ENCODE assay signal across 1 cellular context in genomic region chr1:180502361-180503273, GRCh38.
TF ChIP-seq lines count a peak whose summit lies in the region.

TSS of gene ACBD6 (minus strand) at chr1:180502577. CDS start at chr1:180502266, 311 bp downstream.

TF ChIP-seq in GM12878, 131 proteins besides CTCF, POLR2A, EP300 and RAD21 (continued from another document and continues in another):
- TF ChIP-seq MAX (IDR thresholded peaks at IDR 0.05; ENCODE audit: low read depth, low read length) (peak; percentile 93), KAT2A (conservative IDR thresholded peaks at IDR 0.05; ENCODE audit: control insufficient read depth, low read depth, low read length) (no peak), MTA2 (IDR thresholded peaks at IDR 0.05; ENCODE audit: low read depth) (peak; percentile 44; the same call in 1 of the 2 replicates), NFYA (IDR thresholded peaks at IDR 0.05; ENCODE audit: borderline replicate concordance, low read depth, low read length) (no peak), JUNB (IDR thresholded peaks at IDR 0.05) (no peak; the same call in 1 of the 2 replicates), SUZ12 (IDR thresholded peaks at IDR 0.05; ENCODE audit: unreplicated experiment) (no peak), RBBP5 (conservative IDR thresholded peaks at IDR 0.05) (peak; percentile 84; the same call in 1 of the 2 replicates), PBX3 (IDR thresholded peaks at IDR 0.05; ENCODE audit: insufficient replicate concordance, low read depth, low read length) (peak; percentile 33), SMAD5 (IDR thresholded peaks at IDR 0.05; ENCODE audit: low read depth) (peak; percentile 69; the same call in 1 of the 2 replicates), NR2C2 (IDR thresholded peaks at IDR 0.05; ENCODE audit: borderline replicate concordance, control insufficient read depth, insufficient read length, low read depth) (no peak), EGR1 (IDR thresholded peaks at IDR 0.05; ENCODE audit: borderline replicate concordance in 1 of 2, low read depth in 2 of 2, low read length in 2 of 2) (peak; percentile 45 to 80; a peak in 2 of 3 replicates), SMARCA5 (IDR thresholded peaks at IDR 0.05) (peak; percentile 77; the same call in 1 of the 2 replicates), SKIL (IDR thresholded peaks at IDR 0.05; ENCODE audit: low read depth, poor library complexity, severe bottlenecking) (no peak), BCL3 (IDR thresholded peaks at IDR 0.05; ENCODE audit: borderline replicate concordance, insufficient read depth, low read depth, low read length, poor library complexity, severe bottlenecking) (peak; percentile 36), YY1 (IDR thresholded peaks at IDR 0.05; ENCODE audit: low read depth, low read length) (peak; percentile 74), SREBF2 (IDR thresholded peaks at IDR 0.05; ENCODE audit: low read length) (no peak), IRF3 (IDR thresholded peaks at IDR 0.05) (no peak), ZNF622 (IDR thresholded peaks at IDR 0.05) (no peak), FOXK2 (IDR thresholded peaks at IDR 0.05) (no peak), PML (IDR thresholded peaks at IDR 0.05; ENCODE audit: low read length) (peak; percentile 91), HSF1 (IDR thresholded peaks at IDR 0.05; ENCODE audit: low read depth, low read length) (no peak), BCLAF1 (IDR thresholded peaks at IDR 0.05) (peak; percentile 69; the same call in 1 of the 2 replicates), CREM (IDR thresholded peaks at IDR 0.05; ENCODE audit: low read depth) (peak; percentile 37; the same call in 1 of the 2 replicates), ZNF592 (IDR thresholded peaks at IDR 0.05) (no peak; the same call in 1 of the 2 replicates), ESRRA (IDR thresholded peaks at IDR 0.05; ENCODE audit: low read length) (no peak), CBFB (IDR thresholded peaks at IDR 0.05; ENCODE audit: low read depth) (peak; percentile 53), TCF12 (IDR thresholded peaks at IDR 0.05; ENCODE audit: low read depth, low read length) (no peak; the same call in 1 of the 2 replicates), IKZF1 (conservative IDR thresholded peaks at IDR 0.05) (peak; percentile 93), PRDM15 (CRISPR knock-in tag; IDR thresholded peaks at IDR 0.05) (no peak), EED (IDR thresholded peaks at IDR 0.05; ENCODE audit: low read depth) (no peak), GABPA (IDR thresholded peaks at IDR 0.05; ENCODE audit: low read depth) (peak; percentile 81), IRF5 (IDR thresholded peaks at IDR 0.05; ENCODE audit: borderline replicate concordance) (peak; percentile 13; the same call in 1 of the 2 replicates), ATF2 (IDR thresholded peaks at IDR 0.05; ENCODE audit: low read length) (no peak; the same call in 1 of the 2 replicates), CREB1 (IDR thresholded peaks at IDR 0.05; ENCODE audit: low read depth) (peak; percentile 66), MXI1 (IDR thresholded peaks at IDR 0.05; ENCODE audit: low read depth, low read length) (peak; percentile 26; the same call in 1 of the 2 replicates), SP1 (IDR thresholded peaks at IDR 0.05; ENCODE audit: low read depth, low read length) (peak; percentile 66)
